13 cellular contexts compared by ENCODE assay signal in the genomic region with DNA sequence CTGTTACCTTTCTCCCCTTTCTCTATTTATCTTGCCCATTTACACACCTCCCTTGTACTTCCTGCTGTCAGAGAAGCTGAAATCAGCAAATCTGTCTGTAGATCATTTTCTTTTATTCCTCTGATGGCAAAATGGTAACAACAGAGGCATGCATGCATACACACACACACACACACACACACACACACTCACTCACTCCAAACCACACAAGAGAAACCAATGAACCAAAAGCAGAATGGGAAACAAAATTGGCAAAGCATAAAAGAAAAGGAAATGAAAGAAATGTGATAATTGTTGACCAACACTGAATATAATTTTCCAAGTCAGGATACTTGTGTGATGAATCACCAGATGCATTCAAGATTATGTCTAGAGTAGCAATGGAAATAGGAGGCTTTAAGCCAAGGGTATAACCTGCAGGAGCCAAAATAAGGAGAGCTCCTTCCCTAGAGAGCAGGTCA.
DNase-seq lines count a peak whose midpoint lies in the region; ATAC-seq and TF ChIP-seq lines count a peak whose summit lies in the region.
"Had no signal": no experiment of that assay in that cellular context is flagged by ENCODE, and none has a peak within 500 bp of the region (broad histone marks: within the 10 kb centered on the region; RNA-seq: fewer than 3 reads in every experiment).

No MANE protein-coding gene starts in this region.

- no peak overlapping the region for H3K4me3 ChIP-seq in choroid plexus epithelial cell (ENCODE audit: low read depth, low read length)
- H3K4me3 ChIP-seq: smooth muscle cell had no signal

- ATAC-seq in HG03025 (IDR thresholded peaks at IDR 0.05; ENCODE audit: low FRiP score, unreplicated experiment) = no peak
- no peak for ATAC-seq in activated CD8-positive, alpha-beta T cell treated with anti-CD3 and anti-CD28 coated beads, Interleukin-2, amount 10 ng/mL, durations not matched to agents 7 days and 5 days

- H3K36me3 Mint-ChIP-seq in neural crest cell (ENCODE audit: low read depth) (peaks cover 15% of the 10 kb centered on the region), glutamatergic neuron (ENCODE audit: unreplicated experiment) (no peaks in the 10 kb centered on the region)
- H3K36me3 Mint-ChIP-seq in activated CD8-positive, alpha-beta T cell treated with anti-CD3 and anti-CD28 coated beads, Interleukin-2, amount 10 ng/mL, durations not matched to agents 7 days and 5 days (ENCODE audit: low read depth) = no peaks in the 10 kb centered on the region

- H3K4me3 Mint-ChIP-seq in neural crest cell = no peak overlapping the region
- no peak overlapping the region for H3K4me3 Mint-ChIP-seq in activated CD8-positive, alpha-beta T cell treated with anti-CD3 and anti-CD28 coated beads, Interleukin-2, amount 10 ng/mL, durations not matched to agents 7 days and 5 days
- no peak overlapping the region for H3K4me3 Mint-ChIP-seq in glutamatergic neuron (ENCODE audit: unreplicated experiment)

- H3K27ac Mint-ChIP-seq in neural crest cell (ENCODE audit: unreplicated experiment) = peak overlapping the region; percentile 8
- H3K27ac Mint-ChIP-seq in activated CD8-positive, alpha-beta T cell treated with anti-CD3 and anti-CD28 coated beads, Interleukin-2, amount 10 ng/mL, durations not matched to agents 7 days and 5 days = no peak overlapping the region
- H3K27ac Mint-ChIP-seq in glutamatergic neuron (ENCODE audit: unreplicated experiment) = no peak overlapping the region

- H3K27me3 Mint-ChIP-seq in neural crest cell (ENCODE audit: low read depth) = no peaks in the 10 kb centered on the region
- H3K27me3 Mint-ChIP-seq in activated CD8-positive, alpha-beta T cell treated with anti-CD3 and anti-CD28 coated beads, Interleukin-2, amount 10 ng/mL, durations not matched to agents 7 days and 5 days (ENCODE audit: low read depth) = no peaks in the 10 kb centered on the region
- H3K27me3 Mint-ChIP-seq in glutamatergic neuron (ENCODE audit: unreplicated experiment) = no peaks in the 10 kb centered on the region

- CTCF ChIA-PET in activated CD8-positive, alpha-beta T cell treated with anti-CD3 and anti-CD28 coated beads, Interleukin-2, amount 10 ng/mL, durations not matched to agents 7 days and 5 days (lab: Charles Lee) = no interaction called here

- DNase-seq in DMS153 (lab: John Stamatoyannopoulos, UW) = peak; percentile 57
- peak; percentile 99 for DNase-seq in M059J (ENCODE audit: low read depth)
- peak; percentile 91 for DNase-seq in choroid plexus epithelial cell (ENCODE audit: low read depth)
- no peak for DNase-seq in neural crest cell (ENCODE audit: low read depth, low spot score)
- no peak for DNase-seq in GM13977 (ENCODE audit: low spot score)
- DNase-seq in activated CD8-positive, alpha-beta T cell treated with anti-CD3 and anti-CD28 coated beads, Interleukin-2, amount 10 ng/mL, durations not matched to agents 7 days and 5 days = no peak
- no peak for DNase-seq in glutamatergic neuron
- DNase-seq: cortex of kidney; left cardiac atrium; NCI-H1048; stimulated activated naive CD4-positive, alpha-beta T cell had no signal

- no peak for TF ChIP-seq CTCF in choroid plexus epithelial cell (conservative IDR thresholded peaks at IDR 0.05; ENCODE audit: low read depth, low read length)
- TF ChIP-seq CTCF in neural crest cell (conservative IDR thresholded peaks at IDR 0.05) = no peak
- TF ChIP-seq CTCF in GM13977 (IDR thresholded peaks at IDR 0.05; ENCODE audit: extremely low read depth, insufficient read depth, missing control alignments) = no peak
- no peak for TF ChIP-seq CTCF in glutamatergic neuron (IDR thresholded peaks at IDR 0.05; ENCODE audit: partially characterized antibody, unreplicated experiment)

- H3K9me3 Mint-ChIP-seq in neural crest cell (peaks cover 3% of the 10 kb centered on the region), glutamatergic neuron (ENCODE audit: unreplicated experiment) (no peaks in the 10 kb centered on the region)
- no peaks in the 10 kb centered on the region for H3K9me3 Mint-ChIP-seq in activated CD8-positive, alpha-beta T cell treated with anti-CD3 and anti-CD28 coated beads, Interleukin-2, amount 10 ng/mL, durations not matched to agents 7 days and 5 days (ENCODE audit: insufficient read depth)

- POLR2A ChIA-PET in activated CD8-positive, alpha-beta T cell treated with anti-CD3 and anti-CD28 coated beads, Interleukin-2, amount 10 ng/mL, durations not matched to agents 7 days and 5 days (lab: Charles Lee) = no interaction called here

- in situ Hi-C loops in GM13977 (cut with MboI; ENCODE audit: low pct_unique_long_range_greater_than_20kb, low sequenced_read_pairs, unreplicated experiment) = no loop called here

- H3K4me1 Mint-ChIP-seq in neural crest cell (peaks cover 27% of the 10 kb centered on the region), glutamatergic neuron (ENCODE audit: low read depth, unreplicated experiment) (no peaks in the 10 kb centered on the region)
- no peaks in the 10 kb centered on the region for H3K4me1 Mint-ChIP-seq in activated CD8-positive, alpha-beta T cell treated with anti-CD3 and anti-CD28 coated beads, Interleukin-2, amount 10 ng/mL, durations not matched to agents 7 days and 5 days (ENCODE audit: low read depth)

Comparison
In these comparisons a context has a peak if more than half of its experiments do, and no peak if none do; other contexts are left out.
1. DNase-seq: peak in DMS153 (single experiment), M059J (single experiment) and choroid plexus epithelial cell (single experiment); none in neural crest cell (single experiment), GM13977 (single experiment), activated CD8-positive, alpha-beta T cell treated with anti-CD3 and anti-CD28 coated beads, Interleukin-2, amount 10 ng/mL, durations not matched to agents 7 days and 5 days (single experiment) and glutamatergic neuron (single experiment).